In the genomic region with DNA sequence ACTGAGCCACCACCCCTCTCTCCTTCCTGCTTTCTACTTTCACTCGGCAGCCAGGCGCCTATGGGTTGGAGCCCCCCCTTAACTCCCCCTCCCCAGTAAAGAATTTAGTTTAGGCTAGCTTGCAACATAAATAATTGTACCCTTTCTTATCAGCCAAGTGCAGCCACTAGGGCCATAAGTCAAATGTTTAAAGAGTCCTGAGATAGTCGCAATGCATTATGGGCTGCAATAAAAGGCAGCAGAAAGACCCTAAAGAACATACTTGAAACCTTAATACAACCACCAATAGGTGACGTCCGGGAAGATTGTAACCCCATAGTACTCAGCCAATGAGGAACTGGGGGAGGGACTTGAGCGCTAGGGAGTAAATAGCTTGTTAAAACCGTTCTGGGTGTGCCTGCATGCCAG, we compare ENCODE assay signal across 1 cellular context.
TF ChIP-seq lines count a peak whose summit lies in the region.

No MANE protein-coding gene starts in this region.

TF ChIP-seq in K562, 482 proteins besides CTCF, POLR2A, EP300 and RAD21 (continued from another document and continues in another):
- TF ChIP-seq CUX1 (CRISPR knock-in tag; IDR thresholded peaks at IDR 0.05) (no peak), MXI1 (IDR thresholded peaks at IDR 0.05; ENCODE audit: low read depth, low read length) (no peak), ARID3A (IDR thresholded peaks at IDR 0.05; ENCODE audit: borderline replicate concordance, low read depth, low read length) (0 out of 2 replicates have a peak, but pooled peaks have one; percentile 24), SPI1 (IDR thresholded peaks at IDR 0.05; ENCODE audit: borderline replicate concordance, low read depth, low read length) (peak; percentile 24; the same call in 1 of the 2 replicates), NR2F6 (CRISPR knock-in tag; IDR thresholded peaks at IDR 0.05) (no peak), NR2C2 (CRISPR knock-in tag; IDR thresholded peaks at IDR 0.05) (no peak), NR2C2 (tag; IDR thresholded peaks at IDR 0.05) (no peak), STAG1 (CRISPR knock-in tag; IDR thresholded peaks at IDR 0.05; ENCODE audit: borderline replicate concordance) (no peak), GTF2F1 (IDR thresholded peaks at IDR 0.05; ENCODE audit: low read depth, low read length) (no peak), GTF2E2 (tag; IDR thresholded peaks at IDR 0.05) (no peak), SIN3B (IDR thresholded peaks at IDR 0.05; ENCODE audit: low read depth) (no peak), BCL6 (CRISPR knock-in tag; IDR thresholded peaks at IDR 0.05) (no peak), HOXB6 (CRISPR knock-in tag; IDR thresholded peaks at IDR 0.05; ENCODE audit: borderline replicate concordance) (no peak), NR3C1 (CRISPR knock-in tag; IDR thresholded peaks at IDR 0.05) (no peak), RUNX1 (IDR thresholded peaks at IDR 0.05; ENCODE audit: low read depth) (no peak)
- TF ChIP-seq, protein P1, sequence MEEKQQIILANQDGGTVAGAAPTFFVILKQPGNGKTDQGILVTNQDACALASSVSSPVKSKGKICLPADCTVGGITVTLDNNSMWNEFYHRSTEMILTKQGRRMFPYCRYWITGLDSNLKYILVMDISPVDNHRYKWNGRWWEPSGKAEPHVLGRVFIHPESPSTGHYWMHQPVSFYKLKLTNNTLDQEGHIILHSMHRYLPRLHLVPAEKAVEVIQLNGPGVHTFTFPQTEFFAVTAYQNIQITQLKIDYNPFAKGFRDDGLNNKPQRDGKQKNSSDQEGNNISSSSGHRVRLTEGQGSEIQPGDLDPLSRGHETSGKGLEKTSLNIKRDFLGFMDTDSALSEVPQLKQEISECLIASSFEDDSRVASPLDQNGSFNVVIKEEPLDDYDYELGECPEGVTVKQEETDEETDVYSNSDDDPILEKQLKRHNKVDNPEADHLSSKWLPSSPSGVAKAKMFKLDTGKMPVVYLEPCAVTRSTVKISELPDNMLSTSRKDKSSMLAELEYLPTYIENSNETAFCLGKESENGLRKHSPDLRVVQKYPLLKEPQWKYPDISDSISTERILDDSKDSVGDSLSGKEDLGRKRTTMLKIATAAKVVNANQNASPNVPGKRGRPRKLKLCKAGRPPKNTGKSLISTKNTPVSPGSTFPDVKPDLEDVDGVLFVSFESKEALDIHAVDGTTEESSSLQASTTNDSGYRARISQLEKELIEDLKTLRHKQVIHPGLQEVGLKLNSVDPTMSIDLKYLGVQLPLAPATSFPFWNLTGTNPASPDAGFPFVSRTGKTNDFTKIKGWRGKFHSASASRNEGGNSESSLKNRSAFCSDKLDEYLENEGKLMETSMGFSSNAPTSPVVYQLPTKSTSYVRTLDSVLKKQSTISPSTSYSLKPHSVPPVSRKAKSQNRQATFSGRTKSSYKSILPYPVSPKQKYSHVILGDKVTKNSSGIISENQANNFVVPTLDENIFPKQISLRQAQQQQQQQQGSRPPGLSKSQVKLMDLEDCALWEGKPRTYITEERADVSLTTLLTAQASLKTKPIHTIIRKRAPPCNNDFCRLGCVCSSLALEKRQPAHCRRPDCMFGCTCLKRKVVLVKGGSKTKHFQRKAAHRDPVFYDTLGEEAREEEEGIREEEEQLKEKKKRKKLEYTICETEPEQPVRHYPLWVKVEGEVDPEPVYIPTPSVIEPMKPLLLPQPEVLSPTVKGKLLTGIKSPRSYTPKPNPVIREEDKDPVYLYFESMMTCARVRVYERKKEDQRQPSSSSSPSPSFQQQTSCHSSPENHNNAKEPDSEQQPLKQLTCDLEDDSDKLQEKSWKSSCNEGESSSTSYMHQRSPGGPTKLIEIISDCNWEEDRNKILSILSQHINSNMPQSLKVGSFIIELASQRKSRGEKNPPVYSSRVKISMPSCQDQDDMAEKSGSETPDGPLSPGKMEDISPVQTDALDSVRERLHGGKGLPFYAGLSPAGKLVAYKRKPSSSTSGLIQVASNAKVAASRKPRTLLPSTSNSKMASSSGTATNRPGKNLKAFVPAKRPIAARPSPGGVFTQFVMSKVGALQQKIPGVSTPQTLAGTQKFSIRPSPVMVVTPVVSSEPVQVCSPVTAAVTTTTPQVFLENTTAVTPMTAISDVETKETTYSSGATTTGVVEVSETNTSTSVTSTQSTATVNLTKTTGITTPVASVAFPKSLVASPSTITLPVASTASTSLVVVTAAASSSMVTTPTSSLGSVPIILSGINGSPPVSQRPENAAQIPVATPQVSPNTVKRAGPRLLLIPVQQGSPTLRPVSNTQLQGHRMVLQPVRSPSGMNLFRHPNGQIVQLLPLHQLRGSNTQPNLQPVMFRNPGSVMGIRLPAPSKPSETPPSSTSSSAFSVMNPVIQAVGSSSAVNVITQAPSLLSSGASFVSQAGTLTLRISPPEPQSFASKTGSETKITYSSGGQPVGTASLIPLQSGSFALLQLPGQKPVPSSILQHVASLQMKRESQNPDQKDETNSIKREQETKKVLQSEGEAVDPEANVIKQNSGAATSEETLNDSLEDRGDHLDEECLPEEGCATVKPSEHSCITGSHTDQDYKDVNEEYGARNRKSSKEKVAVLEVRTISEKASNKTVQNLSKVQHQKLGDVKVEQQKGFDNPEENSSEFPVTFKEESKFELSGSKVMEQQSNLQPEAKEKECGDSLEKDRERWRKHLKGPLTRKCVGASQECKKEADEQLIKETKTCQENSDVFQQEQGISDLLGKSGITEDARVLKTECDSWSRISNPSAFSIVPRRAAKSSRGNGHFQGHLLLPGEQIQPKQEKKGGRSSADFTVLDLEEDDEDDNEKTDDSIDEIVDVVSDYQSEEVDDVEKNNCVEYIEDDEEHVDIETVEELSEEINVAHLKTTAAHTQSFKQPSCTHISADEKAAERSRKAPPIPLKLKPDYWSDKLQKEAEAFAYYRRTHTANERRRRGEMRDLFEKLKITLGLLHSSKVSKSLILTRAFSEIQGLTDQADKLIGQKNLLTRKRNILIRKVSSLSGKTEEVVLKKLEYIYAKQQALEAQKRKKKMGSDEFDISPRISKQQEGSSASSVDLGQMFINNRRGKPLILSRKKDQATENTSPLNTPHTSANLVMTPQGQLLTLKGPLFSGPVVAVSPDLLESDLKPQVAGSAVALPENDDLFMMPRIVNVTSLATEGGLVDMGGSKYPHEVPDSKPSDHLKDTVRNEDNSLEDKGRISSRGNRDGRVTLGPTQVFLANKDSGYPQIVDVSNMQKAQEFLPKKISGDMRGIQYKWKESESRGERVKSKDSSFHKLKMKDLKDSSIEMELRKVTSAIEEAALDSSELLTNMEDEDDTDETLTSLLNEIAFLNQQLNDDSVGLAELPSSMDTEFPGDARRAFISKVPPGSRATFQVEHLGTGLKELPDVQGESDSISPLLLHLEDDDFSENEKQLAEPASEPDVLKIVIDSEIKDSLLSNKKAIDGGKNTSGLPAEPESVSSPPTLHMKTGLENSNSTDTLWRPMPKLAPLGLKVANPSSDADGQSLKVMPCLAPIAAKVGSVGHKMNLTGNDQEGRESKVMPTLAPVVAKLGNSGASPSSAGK (IDR thresholded peaks at IDR 0.05), result no peak
- TF ChIP-seq, protein P2, sequence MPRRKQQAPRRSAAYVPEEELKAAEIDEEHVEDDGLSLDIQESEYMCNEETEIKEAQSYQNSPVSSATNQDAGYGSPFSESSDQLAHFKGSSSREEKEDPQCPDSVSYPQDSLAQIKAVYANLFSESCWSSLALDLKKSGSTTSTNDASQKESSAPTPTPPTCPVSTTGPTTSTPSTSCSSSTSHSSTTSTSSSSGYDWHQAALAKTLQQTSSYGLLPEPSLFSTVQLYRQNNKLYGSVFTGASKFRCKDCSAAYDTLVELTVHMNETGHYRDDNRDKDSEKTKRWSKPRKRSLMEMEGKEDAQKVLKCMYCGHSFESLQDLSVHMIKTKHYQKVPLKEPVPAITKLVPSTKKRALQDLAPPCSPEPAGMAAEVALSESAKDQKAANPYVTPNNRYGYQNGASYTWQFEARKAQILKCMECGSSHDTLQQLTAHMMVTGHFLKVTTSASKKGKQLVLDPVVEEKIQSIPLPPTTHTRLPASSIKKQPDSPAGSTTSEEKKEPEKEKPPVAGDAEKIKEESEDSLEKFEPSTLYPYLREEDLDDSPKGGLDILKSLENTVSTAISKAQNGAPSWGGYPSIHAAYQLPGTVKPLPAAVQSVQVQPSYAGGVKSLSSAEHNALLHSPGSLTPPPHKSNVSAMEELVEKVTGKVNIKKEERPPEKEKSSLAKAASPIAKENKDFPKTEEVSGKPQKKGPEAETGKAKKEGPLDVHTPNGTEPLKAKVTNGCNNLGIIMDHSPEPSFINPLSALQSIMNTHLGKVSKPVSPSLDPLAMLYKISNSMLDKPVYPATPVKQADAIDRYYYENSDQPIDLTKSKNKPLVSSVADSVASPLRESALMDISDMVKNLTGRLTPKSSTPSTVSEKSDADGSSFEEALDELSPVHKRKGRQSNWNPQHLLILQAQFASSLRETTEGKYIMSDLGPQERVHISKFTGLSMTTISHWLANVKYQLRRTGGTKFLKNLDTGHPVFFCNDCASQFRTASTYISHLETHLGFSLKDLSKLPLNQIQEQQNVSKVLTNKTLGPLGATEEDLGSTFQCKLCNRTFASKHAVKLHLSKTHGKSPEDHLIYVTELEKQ (CRISPR knock-in tag; IDR thresholded peaks at IDR 0.05), result no peak
- TF ChIP-seq, protein P3, sequence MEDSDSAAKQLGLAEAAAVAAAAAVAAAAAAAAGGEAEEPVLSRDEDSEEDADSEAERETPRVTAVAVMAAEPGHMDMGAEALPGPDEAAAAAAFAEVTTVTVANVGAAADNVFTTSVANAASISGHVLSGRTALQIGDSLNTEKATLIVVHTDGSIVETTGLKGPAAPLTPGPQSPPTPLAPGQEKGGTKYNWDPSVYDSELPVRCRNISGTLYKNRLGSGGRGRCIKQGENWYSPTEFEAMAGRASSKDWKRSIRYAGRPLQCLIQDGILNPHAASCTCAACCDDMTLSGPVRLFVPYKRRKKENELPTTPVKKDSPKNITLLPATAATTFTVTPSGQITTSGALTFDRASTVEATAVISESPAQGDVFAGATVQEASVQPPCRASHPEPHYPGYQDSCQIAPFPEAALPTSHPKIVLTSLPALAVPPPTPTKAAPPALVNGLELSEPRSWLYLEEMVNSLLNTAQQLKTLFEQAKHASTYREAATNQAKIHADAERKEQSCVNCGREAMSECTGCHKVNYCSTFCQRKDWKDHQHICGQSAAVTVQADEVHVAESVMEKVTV (CRISPR knock-in tag; IDR thresholded peaks at IDR 0.05), result no peak
- TF ChIP-seq, protein P4, sequence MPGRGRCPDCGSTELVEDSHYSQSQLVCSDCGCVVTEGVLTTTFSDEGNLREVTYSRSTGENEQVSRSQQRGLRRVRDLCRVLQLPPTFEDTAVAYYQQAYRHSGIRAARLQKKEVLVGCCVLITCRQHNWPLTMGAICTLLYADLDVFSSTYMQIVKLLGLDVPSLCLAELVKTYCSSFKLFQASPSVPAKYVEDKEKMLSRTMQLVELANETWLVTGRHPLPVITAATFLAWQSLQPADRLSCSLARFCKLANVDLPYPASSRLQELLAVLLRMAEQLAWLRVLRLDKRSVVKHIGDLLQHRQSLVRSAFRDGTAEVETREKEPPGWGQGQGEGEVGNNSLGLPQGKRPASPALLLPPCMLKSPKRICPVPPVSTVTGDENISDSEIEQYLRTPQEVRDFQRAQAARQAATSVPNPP (IDR thresholded peaks at IDR 0.05; ENCODE audit: borderline replicate concordance, insufficient read depth, insufficient read length), result no peak
- TF ChIP-seq, protein P5, sequence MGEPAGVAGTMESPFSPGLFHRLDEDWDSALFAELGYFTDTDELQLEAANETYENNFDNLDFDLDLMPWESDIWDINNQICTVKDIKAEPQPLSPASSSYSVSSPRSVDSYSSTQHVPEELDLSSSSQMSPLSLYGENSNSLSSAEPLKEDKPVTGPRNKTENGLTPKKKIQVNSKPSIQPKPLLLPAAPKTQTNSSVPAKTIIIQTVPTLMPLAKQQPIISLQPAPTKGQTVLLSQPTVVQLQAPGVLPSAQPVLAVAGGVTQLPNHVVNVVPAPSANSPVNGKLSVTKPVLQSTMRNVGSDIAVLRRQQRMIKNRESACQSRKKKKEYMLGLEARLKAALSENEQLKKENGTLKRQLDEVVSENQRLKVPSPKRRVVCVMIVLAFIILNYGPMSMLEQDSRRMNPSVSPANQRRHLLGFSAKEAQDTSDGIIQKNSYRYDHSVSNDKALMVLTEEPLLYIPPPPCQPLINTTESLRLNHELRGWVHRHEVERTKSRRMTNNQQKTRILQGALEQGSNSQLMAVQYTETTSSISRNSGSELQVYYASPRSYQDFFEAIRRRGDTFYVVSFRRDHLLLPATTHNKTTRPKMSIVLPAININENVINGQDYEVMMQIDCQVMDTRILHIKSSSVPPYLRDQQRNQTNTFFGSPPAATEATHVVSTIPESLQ (CRISPR knock-in tag; IDR thresholded peaks at IDR 0.05), result no peak
